17 cellular contexts compared by ENCODE assay signal in genomic region chr18:80241919-80242777, GRCh38.
"Had no signal": no experiment of that assay in that cellular context is flagged by ENCODE, and none has a peak within 500 bp of the region (broad histone marks: within the 10 kb centered on the region; RNA-seq: fewer than 3 reads in every experiment).

No MANE protein-coding gene starts in this region.

- H3K27ac Mint-ChIP-seq: activated naive CD8-positive, alpha-beta T cell; mesothelial cell of epicardium; nephron progenitor cell had no signal

- ATAC-seq: left colon; lower lobe of right lung; right cardiac atrium; stimulated activated naive CD8-positive, alpha-beta T cell treated with anti-CD3 and anti-CD28 coated beads, Interleukin-15, Interleukin-2, amounts not matched to agents 100 U/mL and 50 U/mL, for 24 hours had no signal

- DNase-seq: activated CD4-positive, alpha-beta T cell treated with anti-CD3 and anti-CD28 coated beads for 1 hour; dorsolateral prefrontal cortex; left colon; lower lobe of right lung; nephron progenitor cell; occipital lobe; right cardiac atrium; stimulated activated CD4-positive, alpha-beta T cell treated with anti-CD3 and anti-CD28 coated beads, Interleukin-2, amount 100 ng/mL, for 24 hours; stimulated activated naive CD8-positive, alpha-beta T cell treated with anti-CD3 and anti-CD28 coated beads, Interleukin-15, Interleukin-2, amounts not matched to agents 100 U/mL and 50 U/mL, for 24 hours; substantia nigra; T-helper 2 cell; WERI-Rb-1 had no signal

- H3K9me3 ChIP-seq: lower lobe of right lung, prostate gland, tibial nerve had no signal

- H3K4me3 Mint-ChIP-seq: activated naive CD8-positive, alpha-beta T cell; mesothelial cell of epicardium; nephron progenitor cell had no signal

- H3K27ac ChIP-seq: cardiac muscle cell, dorsolateral prefrontal cortex, lower lobe of right lung, prostate gland, tibial nerve, WERI-Rb-1 had no signal

- H3K36me3 ChIP-seq: cardiac muscle cell, lower lobe of right lung, prostate gland, tibial nerve had no signal

- H3K4me3 ChIP-seq: cardiac muscle cell, dorsolateral prefrontal cortex, lower lobe of right lung, prostate gland, tibial nerve had no signal

- H3K9me3 Mint-ChIP-seq: mesothelial cell of epicardium had no signal

- H3K4me1 ChIP-seq: prostate gland had no signal

- H3K27me3 ChIP-seq: cardiac muscle cell, dorsolateral prefrontal cortex, tibial nerve had no signal

- H3K36me3 Mint-ChIP-seq: activated naive CD8-positive, alpha-beta T cell; mesothelial cell of epicardium had no signal
